ENCODE assay signal across 8 cellular contexts in genomic region chr15:74873036-74873755, GRCh38. TPM values are rescaled to one million over a fixed set of nuclear protein-coding genes. Genes with fewer than 3 reads are reported as not detected.
DNase-seq lines count a peak whose midpoint lies in the region; ATAC-seq and TF ChIP-seq lines count a peak whose summit lies in the region.

TSS of gene SCAMP2 (minus strand) at chr15:74873365. CDS start at chr15:74873255, 110 bp downstream.

- H3K79me2 ChIP-seq in SU-DHL-6 (ENCODE audit: insufficient read depth, low read length): peaks cover 47% of the 10 kb centered on the region

- H4K20me1 ChIP-seq in SU-DHL-6 (ENCODE audit: low read depth, low read length): peaks cover 3% of the 10 kb centered on the region; the same call in 1 of the 2 replicates

- no peaks in the 10 kb centered on the region for H3K9me2 ChIP-seq in SU-DHL-6 (replicated peaks; ENCODE audit: insufficient read depth, low read length)

- peaks cover 18% of the 10 kb centered on the region for H3K36me3 Mint-ChIP-seq in activated naive CD8-positive, alpha-beta T cell treated with anti-CD3 and anti-CD28 coated beads, Interleukin-2, amount 10 ng/mL, durations not matched to agents 7 days and 5 days

- peaks cover 32% of the 10 kb centered on the region for H3K4me1 Mint-ChIP-seq in activated naive CD8-positive, alpha-beta T cell treated with anti-CD3 and anti-CD28 coated beads, Interleukin-2, amount 10 ng/mL, durations not matched to agents 7 days and 5 days

- intact Hi-C loops in head of caudate nucleus (cut with DNase I): no loop called here
- intact Hi-C loops in ovary (cut with DNase I): loop anchor here in 1 of 4 donors (10.0 kb wide), 1 partner anchor 58 kb away; the partner anchor contains the start of gene LMAN1L

- peaks cover 9% of the 10 kb centered on the region for H3F3A ChIP-seq in SU-DHL-6 (ENCODE audit: insufficient read depth)

- TF ChIP-seq CTCF in GM12875 (IDR thresholded peaks at IDR 0.05; ENCODE audit: borderline replicate concordance, insufficient read depth, low read depth, low read length) (no peak), SU-DHL-6 (IDR thresholded peaks at IDR 0.05; ENCODE audit: insufficient read depth, low read length, poor library complexity, severe bottlenecking) (no peak), ovary (IDR thresholded peaks at IDR 0.05) (no peak)

- H3K27me3 ChIP-seq in SU-DHL-6 (ENCODE audit: low read length) (no peaks in the 10 kb centered on the region), ovary (no peaks in the 10 kb centered on the region), thymus (ENCODE audit: control insufficient read depth, insufficient read depth) (no peaks in the 10 kb centered on the region)

- H3K4me3 ChIP-seq in GM12875 (ENCODE audit: low read depth, low read length) (peak within 1 kb of the TSS; percentile 88), SU-DHL-6 (ENCODE audit: insufficient read depth, low read length, poor library complexity, severe bottlenecking) (peak within 1 kb of the TSS; percentile 70), ovary (peak within 1 kb of the TSS; percentile 89), thymus (ENCODE audit: low read length) (peak within 1 kb of the TSS; percentile 97)

- peak within 1 kb of the TSS; percentile 74 for H3K9ac ChIP-seq in SU-DHL-6 (ENCODE audit: low read length)

- H3K4me2 ChIP-seq in SU-DHL-6 (ENCODE audit: low read depth, low read length, poor library complexity, severe bottlenecking): peak within 1 kb of the TSS; percentile 94

- WGBS in ovary, 3 donors: 0 to 1% (median 0%) methylated on average over 21 to 44 of the region's 52 CpGs
- under 1% methylated on average over 49 of the region's 52 CpGs for WGBS in thymus

- H3K4me1 ChIP-seq in ovary (ENCODE audit: insufficient read depth) (peaks cover 3% of the 10 kb centered on the region), thymus (ENCODE audit: control insufficient read depth, insufficient read depth, low read length) (peaks cover 26% of the 10 kb centered on the region)

- peak; percentile 89 to 99 (median 97) for DNase-seq in NCI-H1417 (lab: John Stamatoyannopoulos, UW)
- DNase-seq in activated naive CD8-positive, alpha-beta T cell treated with anti-CD3 and anti-CD28 coated beads, Interleukin-2, amount 10 ng/mL, durations not matched to agents 7 days and 5 days: peak; percentile 91
- peak; percentile 89 to 97 (median 95) for DNase-seq in head of caudate nucleus
- DNase-seq in ovary: peak; percentile 92 to 95 (median 93)

- peak; percentile 82 for TF ChIP-seq POLR2A in ovary (IDR thresholded peaks at IDR 0.05)

- H3K36me3 ChIP-seq in SU-DHL-6 (ENCODE audit: low read length): 0 out of 2 replicates have a peak, but pooled peaks cover 1% of the 10 kb centered on the region
- no peaks in the 10 kb centered on the region for H3K36me3 ChIP-seq in ovary
- peaks cover 10% of the 10 kb centered on the region for H3K36me3 ChIP-seq in thymus (ENCODE audit: control insufficient read depth, insufficient read depth)

- peak; percentile 80 for ATAC-seq in HG02763 (IDR thresholded peaks at IDR 0.05; ENCODE audit: unreplicated experiment)
- peak; percentile 95 for ATAC-seq in activated naive CD8-positive, alpha-beta T cell treated with anti-CD3 and anti-CD28 coated beads, Interleukin-2, amount 10 ng/mL, durations not matched to agents 7 days and 5 days (ENCODE audit: low read depth)

- peaks cover 2% of the 10 kb centered on the region for H3K9me3 Mint-ChIP-seq in activated naive CD8-positive, alpha-beta T cell treated with anti-CD3 and anti-CD28 coated beads, Interleukin-2, amount 10 ng/mL, durations not matched to agents 7 days and 5 days

- H3K27me3 Mint-ChIP-seq in activated naive CD8-positive, alpha-beta T cell treated with anti-CD3 and anti-CD28 coated beads, Interleukin-2, amount 10 ng/mL, durations not matched to agents 7 days and 5 days: peaks cover 7% of the 10 kb centered on the region

- H3K9me3 ChIP-seq in SU-DHL-6 (ENCODE audit: insufficient read depth, low read length) (no peaks in the 10 kb centered on the region), ovary (no peaks in the 10 kb centered on the region), thymus (ENCODE audit: control insufficient read depth) (peaks cover 2% of the 10 kb centered on the region)

- H3K27ac ChIP-seq in SU-DHL-6 (ENCODE audit: low read depth, low read length) (peak within 1 kb of the TSS; percentile 58), ovary (peak within 1 kb of the TSS in 1 of 2 donors; percentile 87), thymus (ENCODE audit: low read depth) (peak within 1 kb of the TSS; percentile 98)

- H3K4me3 Mint-ChIP-seq in activated naive CD8-positive, alpha-beta T cell treated with anti-CD3 and anti-CD28 coated beads, Interleukin-2, amount 10 ng/mL, durations not matched to agents 7 days and 5 days: peak within 1 kb of the TSS; percentile 95

- TF ChIP-seq EP300 in ovary (IDR thresholded peaks at IDR 0.05): no peak

- H2AFZ ChIP-seq in SU-DHL-6 (ENCODE audit: low read depth, low read length, severe bottlenecking): peak within 1 kb of the TSS; percentile 92

- H3K27ac Mint-ChIP-seq in activated naive CD8-positive, alpha-beta T cell treated with anti-CD3 and anti-CD28 coated beads, Interleukin-2, amount 10 ng/mL, durations not matched to agents 7 days and 5 days: peak within 1 kb of the TSS; percentile 90

- POLR2A ChIA-PET in activated naive CD8-positive, alpha-beta T cell treated with anti-CD3 and anti-CD28 coated beads, Interleukin-2, amount 10 ng/mL, durations not matched to agents 7 days and 5 days (lab: Charles Lee): interaction anchor here (1.0 to 1.6 kb wide), 6 partner anchors 11 to 96 kb away, joined by 3 to 8 read pairs (median 6); partner anchors contain the start of genes FAM219B and MPI

RNA-seq across cellular contexts. Expression of gene SCAMP2, which starts in this region (rescaled TPM):
- total RNA-seq in activated naive CD8-positive, alpha-beta T cell treated with anti-CD3 and anti-CD28 coated beads, Interleukin-2, amount 10 ng/mL, durations not matched to agents 7 days and 5 days: 100 to 1,000 TPM; 100 to 103 TPM
- 10 to 100 TPM; 22.9 to 65.5 (median 53.1) TPM for total RNA-seq in ovary
- 10 to 100 TPM; 27.4 to 60.5 TPM for polyA plus RNA-seq in ovary
- polyA plus RNA-seq in thymus: 35.2 TPM
